ENCODE assay signal across 21 cellular contexts in genomic region chr16:83847371-83848225, GRCh38. TPM values are rescaled to one million over a fixed set of nuclear protein-coding genes. Genes with fewer than 3 reads are reported as not detected.
DNase-seq lines count a peak whose midpoint lies in the region; ATAC-seq, FAIRE-seq and TF ChIP-seq lines count a peak whose summit lies in the region.
"Had no signal": no experiment of that assay in that cellular context is flagged by ENCODE, and none has a peak within 500 bp of the region (broad histone marks: within the 10 kb centered on the region; RNA-seq: fewer than 3 reads in every experiment).

No MANE protein-coding gene starts in this region.

- no TSS peak for BruUV-seq in HepG2 (replicated peaks; lab: Mats Ljungman, UMichigan)

- H3K4me1 ChIP-seq in HepG2 (ENCODE audit: insufficient read depth, low read length) = peaks cover 11% of the 10 kb centered on the region

- CTCF ChIA-PET in HepG2 (lab: Yijun Ruan, JAX; ENCODE audit: low intra/inter-chr PET ratio, low total read pairs) = no interaction called here

- no peak for TF ChIP-seq RAD21 in HepG2 (CRISPR knock-in tag; IDR thresholded peaks at IDR 0.05)

- H3K36me3 ChIP-seq in HepG2 (replicated peaks in 1 of 2; ENCODE audit: control insufficient read depth in 1 of 2, insufficient read depth in 2 of 2, low read length in 2 of 2) = no peaks in the 10 kb centered on the region
- H3K36me3 ChIP-seq: BLaER1, lower lobe of right lung had no signal

- H4K20me1 ChIP-seq in HepG2 (ENCODE audit: insufficient read depth, low read length) = no peaks in the 10 kb centered on the region
- H4K20me1 ChIP-seq: BLaER1 had no signal

- H3K9me3 Mint-ChIP-seq in osteocyte (ENCODE audit: unreplicated experiment) = no peaks in the 10 kb centered on the region
- H3K9me3 Mint-ChIP-seq: natural killer cell; stimulated activated naive CD8-positive, alpha-beta T cell treated with anti-CD3 and anti-CD28 coated beads, Interleukin-15, amount 100 ng/mL, for 72 hours had no signal

- H3K4me2 ChIP-seq in HepG2 (ENCODE audit: low read depth, low read length) = no peak overlapping the region
- H3K4me2 ChIP-seq: BLaER1 had no signal

- FAIRE-seq in HepG2 (lab: Jason Lieb, UNC) = no peak

- H3K27me3 Mint-ChIP-seq in osteocyte (ENCODE audit: unreplicated experiment) = peaks cover 7% of the 10 kb centered on the region

- H3K9ac ChIP-seq in HepG2 (ENCODE audit: insufficient read depth, low read depth, low read length) = no peak overlapping the region
- H3K9ac ChIP-seq: BLaER1 had no signal

- H3K27ac Mint-ChIP-seq in osteocyte (ENCODE audit: unreplicated experiment) = no peak overlapping the region
- H3K27ac Mint-ChIP-seq: natural killer cell had no signal

- TF ChIP-seq POLR2A in HepG2 (IDR thresholded peaks at IDR 0.05; ENCODE audit: insufficient read depth in 1 of 2, low read depth in 2 of 2, low read length in 2 of 2) = no peak

- peaks cover 9% of the 10 kb centered on the region for H3K4me1 Mint-ChIP-seq in osteocyte (ENCODE audit: unreplicated experiment)
- H3K4me1 Mint-ChIP-seq: natural killer cell; stimulated activated naive CD8-positive, alpha-beta T cell treated with anti-CD3 and anti-CD28 coated beads, Interleukin-15, amount 100 ng/mL, for 72 hours had no signal

- H3K27ac ChIP-seq in HepG2 (ENCODE audit: extremely low read length, insufficient read depth, low read length) = no peak overlapping the region
- H3K27ac ChIP-seq: 22Rv1, BLaER1, lower lobe of right lung had no signal

- WGBS in HepG2 (ENCODE audit: low lambda C conversion rate) = 17% methylated on average over 14 of the region's 14 CpGs

- DNase-seq in DMS153 (lab: John Stamatoyannopoulos, UW) = peak; percentile 29
- DNase-seq in DMS153 treated with DMSO at 0.1 percent for 48 hours (lab: John Stamatoyannopoulos, UW; ENCODE audit: unreplicated experiment) = no peak
- DNase-seq in NCI-H146 (lab: John Stamatoyannopoulos, UW) = peak; percentile 90
- DNase-seq in SKM-1 treated with dmso at 0.1 percent for 144 hours (lab: John Stamatoyannopoulos, UW; ENCODE audit: unreplicated experiment) = peak; percentile 93
- no peak for DNase-seq in HepG2 (ENCODE audit: low spot score)
- DNase-seq in activated naive CD4-positive, alpha-beta T cell treated with anti-CD3 and anti-CD28 coated beads, Interleukin-2, amount 50 U/mL, for 16 hours = no peak
- no peak for DNase-seq in osteocyte (ENCODE audit: extremely low spot score, unreplicated experiment)
- DNase-seq in COR-L47 (lab: John Stamatoyannopoulos, UW) = no peak
- DNase-seq: activated CD4-positive, alpha-beta T cell treated with anti-CD3 and anti-CD28 coated beads for 48 hours; activated CD8-positive, alpha-beta memory T cell treated with anti-CD3 and anti-CD28 coated beads, Interleukin-2, amount 50 U/mL, for 48 hours; aorta; DND-41; erythroblast; IMR-90; lower lobe of right lung; natural killer cell; NCI-H1694 treated with DMSO at 0.1 percent for 48 hours; NCI-H774; stimulated activated naive CD8-positive, alpha-beta T cell treated with anti-CD3 and anti-CD28 coated beads, Interleukin-15, amount 100 ng/mL, for 72 hours had no signal

- no peak overlapping the region for H3K4me3 ChIP-seq in HepG2 (replicated peaks in 1 of 3; ENCODE audit: insufficient read depth in 1 of 3, low read depth in 2 of 3, low read length in 3 of 3)
- H3K4me3 ChIP-seq: BLaER1, lower lobe of right lung had no signal

- no peaks in the 10 kb centered on the region for H3K79me2 ChIP-seq in HepG2 (ENCODE audit: insufficient read depth, low read length)

- H3K4me3 Mint-ChIP-seq in osteocyte (ENCODE audit: unreplicated experiment) = no peak overlapping the region
- H3K4me3 Mint-ChIP-seq: natural killer cell; stimulated activated naive CD8-positive, alpha-beta T cell treated with anti-CD3 and anti-CD28 coated beads, Interleukin-15, amount 100 ng/mL, for 72 hours had no signal

- POLR2A ChIA-PET in HepG2 (lab: Yijun Ruan, JAX) = no interaction called here

- in situ Hi-C loops in HepG2 (cut with HindIII; ENCODE audit: extremely low pct_ligation_motif_present, low pct_unique_long_range_greater_than_20kb) = no loop called here

- H2AFZ ChIP-seq in HepG2 (ENCODE audit: low read length) = no peak overlapping the region

- H3K36me3 Mint-ChIP-seq in osteocyte (ENCODE audit: unreplicated experiment) = no peaks in the 10 kb centered on the region
- H3K36me3 Mint-ChIP-seq: natural killer cell had no signal

- no peaks in the 10 kb centered on the region for H3K9me3 ChIP-seq in HepG2 (ENCODE audit: low read length)
- H3K9me3 ChIP-seq: lower lobe of right lung had no signal

- peaks cover 3 to 37% of the 10 kb centered on the region in 2 experiments; a peak in 4 of 5 replicates for H3K27me3 ChIP-seq in HepG2 (ENCODE audit: control insufficient read depth in 1 of 2, insufficient read depth in 2 of 2, low read length in 2 of 2)
- H3K27me3 ChIP-seq: BLaER1 had no signal

- intact Hi-C loops in HepG2 (cut with micrococcal nuclease; ENCODE audit: unreplicated experiment) = no loop called here

- TF ChIP-seq EP300 in HepG2 (IDR thresholded peaks at IDR 0.05; ENCODE audit: low read depth in 2 of 2, low read length in 2 of 2) (no peak), HepG2 (CRISPR knock-in tag; IDR thresholded peaks at IDR 0.05; ENCODE audit: borderline replicate concordance) (no peak)

- no peak for TF ChIP-seq CTCF in HepG2 (CRISPR knock-in tag; IDR thresholded peaks at IDR 0.05)
- no peak for TF ChIP-seq CTCF in osteocyte (IDR thresholded peaks at IDR 0.05)

- no peak for ATAC-seq in HepG2
- ATAC-seq: stimulated activated naive CD8-positive, alpha-beta T cell treated with anti-CD3 and anti-CD28 coated beads, Interleukin-15, amount 100 ng/mL, for 72 hours had no signal

TF ChIP-seq in HepG2, 621 proteins besides CTCF, POLR2A, EP300 and RAD21:
- TF ChIP-seq CEBPB (IDR thresholded peaks at IDR 0.05; ENCODE audit: borderline replicate concordance, low read depth, low read length) = 0 out of 2 replicates have a peak, but pooled peaks have one; percentile 14
- no peak for TF ChIP-seq FOXO1 (CRISPR knock-in tag; IDR thresholded peaks at IDR 0.05)

RNA-seq across cellular contexts. Expression of gene HSBP1, which starts 39.8 kb away (rescaled TPM):
- total RNA-seq in HepG2 (2016; rRNA removed; fragmentation: Illumina TruSeq; extraction: Trizol) = 292 and 469 TPM in 2 replicates
- 90.0 and 120 TPM in 2 replicates for total RNA-seq in HepG2 (2016; cell fraction: cytosol; rRNA removed; fragmentation: Illumina TruSeq; extraction: Trizol; ENCODE audit: low read depth)
- total RNA-seq in HepG2 (2016; cell fraction: insoluble cytoplasmic fraction; rRNA removed; fragmentation: Illumina TruSeq; extraction: Trizol) = 306 and 489 TPM in 2 replicates
- 174 and 189 TPM in 2 replicates for total RNA-seq in HepG2 (2016; cell fraction: membrane; rRNA removed; fragmentation: Illumina TruSeq; extraction: Trizol)
- 120 and 128 TPM in 2 replicates for total RNA-seq in HepG2 (2016; cell fraction: nucleus; rRNA removed; fragmentation: Illumina TruSeq; extraction: Trizol)
- polyA plus RNA-seq in HepG2 (2011; rRNA removed) = 209 and 249 TPM in 2 replicates
- 65.8 and 77.6 TPM in 2 replicates for polyA plus RNA-seq in HepG2 (2011; cell fraction: cytosol; rRNA removed)
- 38.6 and 45.2 TPM in 2 replicates for polyA plus RNA-seq in HepG2 (2011; cell fraction: nucleus; rRNA removed)
- polyA plus RNA-seq in HepG2 (2012) = 219 and 268 TPM in 2 replicates
- 132 and 186 TPM in 2 replicates for polyA plus RNA-seq in HepG2 (2016; cell fraction: cytosol; fragmentation: Illumina TruSeq; extraction: Trizol; ENCODE audit: low read depth)
- polyA plus RNA-seq in HepG2 (2016; cell fraction: insoluble cytoplasmic fraction; fragmentation: Illumina TruSeq; extraction: Trizol; ENCODE audit: low read depth) = 432 and 474 TPM in 2 replicates
- polyA plus RNA-seq in HepG2 (2016; cell fraction: membrane; fragmentation: Illumina TruSeq; extraction: Trizol; ENCODE audit: low read depth) = 169 and 214 TPM in 2 replicates
- 174 and 214 TPM in 2 replicates for polyA plus RNA-seq in HepG2 (2016; cell fraction: nucleus; fragmentation: Illumina TruSeq; extraction: Trizol; ENCODE audit: insufficient read depth, low read depth)
- polyA minus RNA-seq in HepG2 (2011; rRNA and poly(A)+ RNA removed; ENCODE audit: low replicate concordance) = 34.2 and 39.9 TPM in 2 replicates
- polyA minus RNA-seq in HepG2 (2011; cell fraction: cytosol; rRNA and poly(A)+ RNA removed) = 36.2 and 37.8 TPM in 2 replicates
- polyA minus RNA-seq in HepG2 (2011; cell fraction: nucleus; rRNA and poly(A)+ RNA removed) = 26.5 and 28.5 TPM in 2 replicates
- 87.6 and 96.9 TPM in 2 replicates for total RNA-seq in osteocyte

RNA-seq across cellular contexts. Expression of gene MLYCD, which starts 51.3 kb away (rescaled TPM):
- 2.8 and 4.0 TPM in 2 replicates for total RNA-seq in HepG2 (2016; rRNA removed; fragmentation: Illumina TruSeq; extraction: Trizol)
- 0.79 and 0.91 TPM in 2 replicates for total RNA-seq in HepG2 (2016; cell fraction: cytosol; rRNA removed; fragmentation: Illumina TruSeq; extraction: Trizol; ENCODE audit: low read depth)
- 2.6 and 3.4 TPM in 2 replicates for total RNA-seq in HepG2 (2016; cell fraction: insoluble cytoplasmic fraction; rRNA removed; fragmentation: Illumina TruSeq; extraction: Trizol)
- total RNA-seq in HepG2 (2016; cell fraction: membrane; rRNA removed; fragmentation: Illumina TruSeq; extraction: Trizol) = 1.7 and 1.9 TPM in 2 replicates
- total RNA-seq in HepG2 (2016; cell fraction: nucleus; rRNA removed; fragmentation: Illumina TruSeq; extraction: Trizol) = 3.8 and 4.8 TPM in 2 replicates
- 1.8 and 2.0 TPM in 2 replicates for polyA plus RNA-seq in HepG2 (2011; rRNA removed)
- polyA plus RNA-seq in HepG2 (2011; cell fraction: cytosol; rRNA removed) = 1.4 and 1.5 TPM in 2 replicates
- 5.0 and 5.9 TPM in 2 replicates for polyA plus RNA-seq in HepG2 (2011; cell fraction: nucleus; rRNA removed)
- polyA plus RNA-seq in HepG2 (2012) = 1.5 and 2.0 TPM in 2 replicates
- 0.28 and 0.36 TPM in 2 replicates for polyA plus RNA-seq in HepG2 (2016; cell fraction: cytosol; fragmentation: Illumina TruSeq; extraction: Trizol; ENCODE audit: low read depth)
- 3.1 and 3.6 TPM in 2 replicates for polyA plus RNA-seq in HepG2 (2016; cell fraction: insoluble cytoplasmic fraction; fragmentation: Illumina TruSeq; extraction: Trizol; ENCODE audit: low read depth)
- 0.69 and 0.76 TPM in 2 replicates for polyA plus RNA-seq in HepG2 (2016; cell fraction: membrane; fragmentation: Illumina TruSeq; extraction: Trizol; ENCODE audit: low read depth)
- polyA plus RNA-seq in HepG2 (2016; cell fraction: nucleus; fragmentation: Illumina TruSeq; extraction: Trizol; ENCODE audit: insufficient read depth, low read depth) = 4.2 and 4.4 TPM in 2 replicates
- polyA minus RNA-seq in HepG2 (2011; rRNA and poly(A)+ RNA removed; ENCODE audit: low replicate concordance) = 1.8 and 5.1 TPM in 2 replicates
- 0.79 and 1.4 TPM in 2 replicates for polyA minus RNA-seq in HepG2 (2011; cell fraction: cytosol; rRNA and poly(A)+ RNA removed)
- polyA minus RNA-seq in HepG2 (2011; cell fraction: nucleus; rRNA and poly(A)+ RNA removed) = 8.5 and 8.8 TPM in 2 replicates
- total RNA-seq in osteocyte = 5.2 and 5.3 TPM in 2 replicates

Comparison
In these comparisons a context has a peak if more than half of its experiments do, and no peak if none do; other contexts are left out.
1. DNase-seq: peak in DMS153 (single experiment), NCI-H146 (single experiment) and SKM-1 treated with dmso at 0.1 percent for 144 hours (single experiment); none in DMS153 treated with DMSO at 0.1 percent for 48 hours (single experiment), HepG2 (single experiment), activated naive CD4-positive, alpha-beta T cell treated with anti-CD3 and anti-CD28 coated beads, Interleukin-2, amount 50 U/mL, for 16 hours (single experiment), osteocyte (single experiment) and COR-L47 (single experiment).